ENCODE assay signal across 1 cellular context in the genomic region with DNA sequence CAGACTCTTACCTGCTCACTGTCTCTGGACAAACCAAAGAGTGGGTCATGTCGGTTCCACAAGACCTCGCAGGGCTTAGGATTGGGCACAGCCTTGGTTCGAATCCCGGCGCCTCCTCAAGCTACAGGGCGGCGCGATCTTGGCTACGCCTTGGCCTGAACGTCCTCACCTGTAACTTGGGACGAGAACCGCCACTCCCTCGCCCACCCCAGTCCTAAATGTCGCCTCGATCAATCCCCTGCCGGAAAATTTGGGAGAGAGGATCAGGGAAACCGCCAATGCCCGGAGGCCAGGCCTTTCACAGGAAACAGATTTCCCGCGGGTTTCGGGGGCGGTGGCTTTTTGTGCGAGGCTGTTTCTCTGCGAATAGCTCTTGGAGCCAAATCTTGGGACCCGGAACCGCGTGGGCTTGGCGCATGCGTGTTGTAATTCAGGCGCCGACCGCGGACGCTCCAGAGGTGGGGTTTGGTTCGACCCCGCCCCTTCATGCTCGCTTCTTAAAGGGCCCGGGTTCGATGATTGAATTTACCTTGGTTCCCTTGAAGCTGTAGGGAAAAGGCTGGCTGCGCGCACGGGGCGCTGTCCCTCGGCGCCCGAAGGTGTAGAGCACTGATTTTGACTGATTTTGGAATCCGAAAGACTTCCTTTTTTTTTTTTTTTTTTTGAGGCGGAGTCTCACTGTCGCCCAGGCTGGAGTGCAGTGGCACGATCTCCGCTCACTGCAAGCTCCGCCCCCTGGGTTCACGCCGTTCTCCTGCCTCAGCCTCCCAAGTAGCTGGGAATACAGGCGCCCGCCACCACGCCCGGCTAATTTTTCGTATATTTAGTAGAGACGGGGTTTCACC.
TF ChIP-seq lines count a peak whose summit lies in the region.

A gene with protein sequence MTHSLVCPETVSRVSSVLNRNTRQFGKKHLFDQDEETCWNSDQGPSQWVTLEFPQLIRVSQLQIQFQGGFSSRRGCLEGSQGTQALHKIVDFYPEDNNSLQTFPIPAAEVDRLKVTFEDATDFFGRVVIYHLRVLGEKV (minus strand): TSS at position 403 of the 845 bp plus-strand sequence. CDS start 354 bp downstream, at position 49.

TF ChIP-seq in GM23338, 12 proteins besides CTCF, POLR2A, EP300 and RAD21 (continued from another document):
- TF ChIP-seq ZNF462 (CRISPR knock-in tag; IDR thresholded peaks at IDR 0.05): no peak
- TF ChIP-seq, protein P1, sequence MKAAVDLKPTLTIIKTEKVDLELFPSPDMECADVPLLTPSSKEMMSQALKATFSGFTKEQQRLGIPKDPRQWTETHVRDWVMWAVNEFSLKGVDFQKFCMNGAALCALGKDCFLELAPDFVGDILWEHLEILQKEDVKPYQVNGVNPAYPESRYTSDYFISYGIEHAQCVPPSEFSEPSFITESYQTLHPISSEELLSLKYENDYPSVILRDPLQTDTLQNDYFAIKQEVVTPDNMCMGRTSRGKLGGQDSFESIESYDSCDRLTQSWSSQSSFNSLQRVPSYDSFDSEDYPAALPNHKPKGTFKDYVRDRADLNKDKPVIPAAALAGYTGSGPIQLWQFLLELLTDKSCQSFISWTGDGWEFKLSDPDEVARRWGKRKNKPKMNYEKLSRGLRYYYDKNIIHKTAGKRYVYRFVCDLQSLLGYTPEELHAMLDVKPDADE (IDR thresholded peaks at IDR 0.05): no peak
- TF ChIP-seq, protein P2, sequence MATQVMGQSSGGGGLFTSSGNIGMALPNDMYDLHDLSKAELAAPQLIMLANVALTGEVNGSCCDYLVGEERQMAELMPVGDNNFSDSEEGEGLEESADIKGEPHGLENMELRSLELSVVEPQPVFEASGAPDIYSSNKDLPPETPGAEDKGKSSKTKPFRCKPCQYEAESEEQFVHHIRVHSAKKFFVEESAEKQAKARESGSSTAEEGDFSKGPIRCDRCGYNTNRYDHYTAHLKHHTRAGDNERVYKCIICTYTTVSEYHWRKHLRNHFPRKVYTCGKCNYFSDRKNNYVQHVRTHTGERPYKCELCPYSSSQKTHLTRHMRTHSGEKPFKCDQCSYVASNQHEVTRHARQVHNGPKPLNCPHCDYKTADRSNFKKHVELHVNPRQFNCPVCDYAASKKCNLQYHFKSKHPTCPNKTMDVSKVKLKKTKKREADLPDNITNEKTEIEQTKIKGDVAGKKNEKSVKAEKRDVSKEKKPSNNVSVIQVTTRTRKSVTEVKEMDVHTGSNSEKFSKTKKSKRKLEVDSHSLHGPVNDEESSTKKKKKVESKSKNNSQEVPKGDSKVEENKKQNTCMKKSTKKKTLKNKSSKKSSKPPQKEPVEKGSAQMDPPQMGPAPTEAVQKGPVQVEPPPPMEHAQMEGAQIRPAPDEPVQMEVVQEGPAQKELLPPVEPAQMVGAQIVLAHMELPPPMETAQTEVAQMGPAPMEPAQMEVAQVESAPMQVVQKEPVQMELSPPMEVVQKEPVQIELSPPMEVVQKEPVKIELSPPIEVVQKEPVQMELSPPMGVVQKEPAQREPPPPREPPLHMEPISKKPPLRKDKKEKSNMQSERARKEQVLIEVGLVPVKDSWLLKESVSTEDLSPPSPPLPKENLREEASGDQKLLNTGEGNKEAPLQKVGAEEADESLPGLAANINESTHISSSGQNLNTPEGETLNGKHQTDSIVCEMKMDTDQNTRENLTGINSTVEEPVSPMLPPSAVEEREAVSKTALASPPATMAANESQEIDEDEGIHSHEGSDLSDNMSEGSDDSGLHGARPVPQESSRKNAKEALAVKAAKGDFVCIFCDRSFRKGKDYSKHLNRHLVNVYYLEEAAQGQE (IDR thresholded peaks at IDR 0.05; ENCODE audit: unreplicated experiment): no peak
- peak; percentile 45 for TF ChIP-seq POLR2AphosphoS5 (IDR thresholded peaks at IDR 0.05; ENCODE audit: low read depth)
- no peak for TF ChIP-seq EZH2 (IDR thresholded peaks at IDR 0.05; ENCODE audit: low read depth, unreplicated experiment)
- TF ChIP-seq CREB1 (CRISPR knock-in tag; IDR thresholded peaks at IDR 0.05; ENCODE audit: low read depth): 0 out of 2 replicates have a peak, but pooled peaks have one; percentile 26
